In genomic region chr6:151041686-151042085, GRCh38 we compare ENCODE assay signal across 13 cellular contexts.
DNase-seq lines count a peak whose midpoint lies in the region; ATAC-seq, FAIRE-seq and TF ChIP-seq lines count a peak whose summit lies in the region.
"Had no signal": no experiment of that assay in that cellular context is flagged by ENCODE, and none has a peak within 500 bp of the region (broad histone marks: within the 10 kb centered on the region; RNA-seq: fewer than 3 reads in every experiment).

No MANE protein-coding gene starts in this region.

- peak overlapping the region; percentile 19 for H3K4me2 ChIP-seq in keratinocyte (ENCODE audit: control insufficient read depth, extremely low read depth, insufficient read depth, low read depth, low read length)

- no peaks in the 10 kb centered on the region for H3K9me3 ChIP-seq in adipocyte (ENCODE audit: control insufficient read depth, low read length)
- no peaks in the 10 kb centered on the region for H3K9me3 ChIP-seq in keratinocyte (ENCODE audit: control insufficient read depth, low read depth, low read length)

- DNase-seq in adipocyte (ENCODE audit: low read depth) (no peak), keratinocyte (ENCODE audit: low read depth, low spot score) (no peak), DMS 273 (lab: John Stamatoyannopoulos, UW; ENCODE audit: unreplicated experiment) (no peak), iPS-NIHi7 (ENCODE audit: extremely low spot score) (no peak)
- DNase-seq: activated CD4-positive, CD25-positive, alpha-beta regulatory T cell; activated T-cell treated with anti-CD3 and anti-CD28 coated beads for 4 hours; DMS79 treated with DMSO at 0.1 percent for 48 hours; NCI-H2081 treated with DMSO at 0.1 percent for 48 hours; NK-92 treated with Interleukin-12 subunit alpha and Interleukin-12 subunit beta, amount 100 ng/mL, for 24 hours had no signal

- ATAC-seq in GM19452 (IDR thresholded peaks at IDR 0.05; ENCODE audit: unreplicated experiment), result no peak
- no peak for ATAC-seq in GM19397 (IDR thresholded peaks at IDR 0.05; ENCODE audit: unreplicated experiment)

- H2AFZ ChIP-seq in ACC112 (ENCODE audit: low read length, unreplicated experiment), result no peak overlapping the region
- H2AFZ ChIP-seq in keratinocyte (ENCODE audit: control insufficient read depth, low read length), result no peak overlapping the region

- peaks cover 2% of the 10 kb centered on the region for H3K79me2 ChIP-seq in ACC112 (ENCODE audit: control insufficient read depth, insufficient read depth, low read length, unreplicated experiment)
- H3K79me2 ChIP-seq in keratinocyte (ENCODE audit: control insufficient read depth, insufficient read depth, low read length), result no peaks in the 10 kb centered on the region

- peaks cover 70% of the 10 kb centered on the region for H3K4me1 ChIP-seq in ACC112 (ENCODE audit: control insufficient read depth, insufficient read depth, low read length, unreplicated experiment)
- peaks cover 41% of the 10 kb centered on the region for H3K4me1 ChIP-seq in adipocyte (ENCODE audit: control insufficient read depth, insufficient read depth, low read length)
- H3K4me1 ChIP-seq in keratinocyte (ENCODE audit: control insufficient read depth, extremely low read depth, insufficient read depth, low read length), result peaks cover 45% of the 10 kb centered on the region
- H3K4me1 ChIP-seq in rectal smooth muscle tissue (ENCODE audit: control insufficient read depth, insufficient read depth, low read length), result peaks cover 15% of the 10 kb centered on the region

- TF ChIP-seq CTCF in keratinocyte (optimal IDR thresholded peaks at IDR 0.05 in 1 of 3, IDR thresholded peaks at IDR 0.05 in 1 of 3, conservative IDR thresholded peaks at IDR 0.05 in 1 of 3; ENCODE audit: extremely low read depth in 1 of 3, insufficient read depth in 2 of 3, low read length in 3 of 3), result no peak

- H3K27me3 ChIP-seq in ACC112 (ENCODE audit: insufficient read depth, low read length) (no peaks in the 10 kb centered on the region), adipocyte (replicated peaks; ENCODE audit: control insufficient read depth, insufficient read depth, low read length) (no peaks in the 10 kb centered on the region), keratinocyte (ENCODE audit: control insufficient read depth, extremely low read depth, insufficient read depth, low read length) (no peaks in the 10 kb centered on the region), rectal smooth muscle tissue (ENCODE audit: control insufficient read depth, insufficient read depth, low read length) (no peaks in the 10 kb centered on the region)

- H3K36me3 ChIP-seq in ACC112 (ENCODE audit: insufficient read depth, low read length) (peaks cover 15% of the 10 kb centered on the region), adipocyte (ENCODE audit: control insufficient read depth, insufficient read depth, low read length, severe bottlenecking) (peaks cover 17% of the 10 kb centered on the region), keratinocyte (ENCODE audit: control insufficient read depth in 2 of 2, extremely low read depth in 1 of 2, insufficient read depth in 2 of 2, low read length in 2 of 2) (peaks cover 0 to 10% of the 10 kb centered on the region in 2 experiments), rectal smooth muscle tissue (ENCODE audit: control insufficient read depth, insufficient read depth, low read length) (no peaks in the 10 kb centered on the region)

- H3K27ac ChIP-seq in ACC112 (ENCODE audit: low read depth, low read length), result peak overlapping the region; percentile 100
- peak overlapping the region; percentile 59 for H3K27ac ChIP-seq in keratinocyte (ENCODE audit: control insufficient read depth, insufficient read depth, low read length)
- peak overlapping the region; percentile 84 for H3K27ac ChIP-seq in rectal smooth muscle tissue (ENCODE audit: low read depth, low read length)

- no peak for FAIRE-seq in keratinocyte (lab: Jason Lieb, UNC)

- H3K4me3 ChIP-seq in ACC112 (ENCODE audit: low read depth, low read length), result no peak overlapping the region
- H3K4me3 ChIP-seq in adipocyte (ENCODE audit: low read length), result no peak overlapping the region
- no peak overlapping the region for H3K4me3 ChIP-seq in keratinocyte (ENCODE audit: control insufficient read depth in 2 of 3, extremely low read depth in 1 of 3, insufficient read depth in 2 of 3, low read depth in 1 of 3, low read length in 3 of 3)
- H3K4me3 ChIP-seq in rectal smooth muscle tissue (ENCODE audit: low read length), result no peak overlapping the region

- dilution Hi-C loops in keratinocyte (cut with MboI; ENCODE audit: extremely low pct_ligation_motif_present, low sequenced_read_pairs), result no loop called here

- H4K20me1 ChIP-seq in keratinocyte (ENCODE audit: control insufficient read depth, extremely low read depth, insufficient read depth, low read length), result no peaks in the 10 kb centered on the region

- H3K9me1 ChIP-seq in keratinocyte (ENCODE audit: control insufficient read depth, extremely low read depth, insufficient read depth, low read length), result no peaks in the 10 kb centered on the region

- peak overlapping the region; percentile 46 for H3K9ac ChIP-seq in adipocyte (ENCODE audit: low read length)
- peak overlapping the region; percentile 9 for H3K9ac ChIP-seq in keratinocyte (ENCODE audit: control insufficient read depth, extremely low read depth, insufficient read depth, low read length)
- H3K9ac ChIP-seq in rectal smooth muscle tissue (ENCODE audit: low read length), result no peak overlapping the region
